ENCODE assay signal across 33 cellular contexts in genomic region chr4:182562350-182562749, GRCh38.
DNase-seq lines count a peak whose midpoint lies in the region; ATAC-seq and TF ChIP-seq lines count a peak whose summit lies in the region.
"Had no signal": no experiment of that assay in that cellular context is flagged by ENCODE, and none has a peak within 500 bp of the region (broad histone marks: within the 10 kb centered on the region; RNA-seq: fewer than 3 reads in every experiment).

No MANE protein-coding gene starts in this region.

- intact Hi-C loops in ascending aorta (cut with DNase I) = no loop called here

- TF ChIP-seq CTCF in glutamatergic neuron (IDR thresholded peaks at IDR 0.05; ENCODE audit: partially characterized antibody, unreplicated experiment) (no peak), ascending aorta (IDR thresholded peaks at IDR 0.05) (no peak)

- no peaks in the 10 kb centered on the region for H3K9me3 ChIP-seq in ascending aorta
- H3K9me3 ChIP-seq: colonic mucosa, MG63, prostate gland, stomach, thyroid gland, uterus had no signal

- no peak overlapping the region for H3K27ac ChIP-seq in ascending aorta
- H3K27ac ChIP-seq: colonic mucosa, epithelial cell of prostate, PC-9, prostate gland, stomach, thyroid gland, uterus, VCaP had no signal

- ATAC-seq in GM21619 (IDR thresholded peaks at IDR 0.05; ENCODE audit: unreplicated experiment) = peak; percentile 52
- ATAC-seq in stimulated activated effector memory CD8-positive, alpha-beta T cell treated with anti-CD3 and anti-CD28 coated beads, Interleukin-12 subunit alpha, Interleukin-12 subunit beta, amount 100 ng/mL, for 72 hours = peak; percentile 11
- ATAC-seq in HG03432 (IDR thresholded peaks at IDR 0.05; ENCODE audit: unreplicated experiment) = no peak
- ATAC-seq: naive thymus-derived CD8-positive, alpha-beta T cell; sciatic nerve had no signal

- DNase-seq in RPMI7951 (ENCODE audit: low read depth) (peak; percentile 50), glutamatergic neuron (no peak), NCI-H2196 (lab: John Stamatoyannopoulos, UW; ENCODE audit: unreplicated experiment) (no peak), ascending aorta (ENCODE audit: low spot score in 2 of 2) (no peak)
- DNase-seq in stimulated activated effector memory CD8-positive, alpha-beta T cell treated with anti-CD3 and anti-CD28 coated beads, Interleukin-12 subunit alpha, Interleukin-12 subunit beta, amount 100 ng/mL, for 72 hours (ENCODE audit: low spot score in 2 of 2) = no peak
- DNase-seq: ACHN; activated CD4-positive, alpha-beta T cell treated with anti-CD3 and anti-CD28 coated beads for 4 hours; activated gamma-delta T cell; activated naive CD8-positive, alpha-beta T cell treated with anti-CD3 and anti-CD28 coated beads, Interleukin-2, amount 10 ng/mL, durations not matched to agents 7 days and 5 days; aorta; colonic mucosa; effector CD4-positive, alpha-beta T cell; KG1; MG63; naive thymus-derived CD8-positive, alpha-beta T cell; NCI-H1105; NCI-H1930; NCI-H526; occipital lobe; PC-9; SHP77 treated with DMSO at 0.1 percent for 48 hours; stimulated activated CD8-positive, alpha-beta memory T cell treated with anti-CD3 and anti-CD28 coated beads, Interleukin-4, amount 100 ng/mL, for 48 hours; stomach; SW 1271; uterus had no signal

- H3K36me3 ChIP-seq in ascending aorta = no peaks in the 10 kb centered on the region
- H3K36me3 ChIP-seq: colonic mucosa, MG63, prostate gland, stomach, thyroid gland, uterus had no signal

- H3K9me3 Mint-ChIP-seq in glutamatergic neuron (ENCODE audit: unreplicated experiment) = peaks cover 14% of the 10 kb centered on the region
- no peaks in the 10 kb centered on the region for H3K9me3 Mint-ChIP-seq in stimulated activated effector memory CD8-positive, alpha-beta T cell treated with anti-CD3 and anti-CD28 coated beads, Interleukin-12 subunit alpha, Interleukin-12 subunit beta, amount 100 ng/mL, for 72 hours
- H3K9me3 Mint-ChIP-seq: activated naive CD8-positive, alpha-beta T cell treated with anti-CD3 and anti-CD28 coated beads, Interleukin-2, amount 10 ng/mL, durations not matched to agents 7 days and 5 days; naive thymus-derived CD8-positive, alpha-beta T cell had no signal

- H3K4me3 ChIP-seq in ascending aorta = no peak overlapping the region
- H3K4me3 ChIP-seq: colonic mucosa, MG63, PC-9, prostate gland, stomach, thyroid gland, uterus had no signal

- H3K27me3 Mint-ChIP-seq in glutamatergic neuron (ENCODE audit: unreplicated experiment) = peaks cover 11% of the 10 kb centered on the region

- no peaks in the 10 kb centered on the region for H3K27me3 ChIP-seq in ascending aorta
- H3K27me3 ChIP-seq: colonic mucosa, MG63, stomach, thyroid gland, uterus had no signal

- peaks cover 48% of the 10 kb centered on the region for H3K4me1 Mint-ChIP-seq in glutamatergic neuron (ENCODE audit: low read depth, unreplicated experiment)
- H3K4me1 Mint-ChIP-seq in stimulated activated effector memory CD8-positive, alpha-beta T cell treated with anti-CD3 and anti-CD28 coated beads, Interleukin-12 subunit alpha, Interleukin-12 subunit beta, amount 100 ng/mL, for 72 hours = no peaks in the 10 kb centered on the region
- H3K4me1 Mint-ChIP-seq: activated naive CD8-positive, alpha-beta T cell treated with anti-CD3 and anti-CD28 coated beads, Interleukin-2, amount 10 ng/mL, durations not matched to agents 7 days and 5 days; B cell; naive thymus-derived CD8-positive, alpha-beta T cell had no signal

- peak overlapping the region; percentile 74 for H3K27ac Mint-ChIP-seq in glutamatergic neuron (ENCODE audit: unreplicated experiment)
- no peak overlapping the region for H3K27ac Mint-ChIP-seq in stimulated activated effector memory CD8-positive, alpha-beta T cell treated with anti-CD3 and anti-CD28 coated beads, Interleukin-12 subunit alpha, Interleukin-12 subunit beta, amount 100 ng/mL, for 72 hours
- H3K27ac Mint-ChIP-seq: activated naive CD8-positive, alpha-beta T cell treated with anti-CD3 and anti-CD28 coated beads, Interleukin-2, amount 10 ng/mL, durations not matched to agents 7 days and 5 days; B cell had no signal

- no peak overlapping the region for H3K4me3 Mint-ChIP-seq in glutamatergic neuron (ENCODE audit: unreplicated experiment)
- H3K4me3 Mint-ChIP-seq in stimulated activated effector memory CD8-positive, alpha-beta T cell treated with anti-CD3 and anti-CD28 coated beads, Interleukin-12 subunit alpha, Interleukin-12 subunit beta, amount 100 ng/mL, for 72 hours = no peak overlapping the region
- H3K4me3 Mint-ChIP-seq: activated naive CD8-positive, alpha-beta T cell treated with anti-CD3 and anti-CD28 coated beads, Interleukin-2, amount 10 ng/mL, durations not matched to agents 7 days and 5 days; B cell; naive thymus-derived CD8-positive, alpha-beta T cell had no signal

- H3K36me3 Mint-ChIP-seq in glutamatergic neuron (ENCODE audit: unreplicated experiment) = no peaks in the 10 kb centered on the region
- no peaks in the 10 kb centered on the region for H3K36me3 Mint-ChIP-seq in stimulated activated effector memory CD8-positive, alpha-beta T cell treated with anti-CD3 and anti-CD28 coated beads, Interleukin-12 subunit alpha, Interleukin-12 subunit beta, amount 100 ng/mL, for 72 hours
- H3K36me3 Mint-ChIP-seq: activated naive CD8-positive, alpha-beta T cell treated with anti-CD3 and anti-CD28 coated beads, Interleukin-2, amount 10 ng/mL, durations not matched to agents 7 days and 5 days; naive thymus-derived CD8-positive, alpha-beta T cell had no signal

- no peaks in the 10 kb centered on the region for H3K4me1 ChIP-seq in ascending aorta
- H3K4me1 ChIP-seq: colonic mucosa, prostate gland, stomach, uterus had no signal
